In the genomic region with DNA sequence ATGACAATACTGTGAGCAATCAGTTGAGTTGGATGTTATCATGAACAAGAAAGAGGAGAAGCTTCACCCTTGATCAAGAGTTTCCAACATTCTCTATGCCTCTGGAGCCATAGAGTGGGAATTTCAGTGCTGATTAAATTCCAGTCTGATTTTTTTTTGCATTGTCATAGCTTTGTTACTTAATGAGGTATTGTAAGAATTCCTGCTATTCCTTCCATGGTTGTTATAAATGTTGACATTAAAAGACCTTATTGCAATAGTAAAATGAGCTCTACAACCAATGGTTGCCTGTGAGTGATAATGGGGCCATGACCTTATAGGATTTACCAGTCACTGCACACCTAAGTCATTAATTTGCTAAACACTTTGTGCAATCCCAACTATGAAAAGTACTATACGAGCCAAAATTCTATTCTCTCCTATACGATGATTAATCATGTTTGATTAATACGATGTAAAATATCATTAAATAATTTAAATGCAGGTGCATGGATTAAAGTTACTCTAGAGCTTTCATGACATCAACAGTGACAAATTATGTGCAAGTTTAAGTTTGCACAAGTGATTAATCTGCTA, we compare ENCODE assay signal across 22 cellular contexts.
"Had no signal": no experiment of that assay in that cellular context is flagged by ENCODE, and none has a peak within 500 bp of the region (broad histone marks: within the 10 kb centered on the region; RNA-seq: fewer than 3 reads in every experiment).

No MANE protein-coding gene starts in this region.

- H3K27ac ChIP-seq: body of pancreas, cardiac muscle cell, hepatocyte, right atrium auricular region, thyroid gland had no signal

- ATAC-seq: activated T-cell treated with anti-CD3 and anti-CD28 coated beads, Interleukin-2, amount 50 U/mL, for 4 hours; body of pancreas; left lobe of liver; naive thymus-derived CD8-positive, alpha-beta T cell had no signal

- H3K4me2 ChIP-seq: hepatocyte had no signal

- H3K4me1 ChIP-seq: body of pancreas, right atrium auricular region, thyroid gland had no signal

- H3K4me1 Mint-ChIP-seq: endodermal cell had no signal

- H3K27ac Mint-ChIP-seq: activated naive CD8-positive, alpha-beta T cell treated with anti-CD3 and anti-CD28 coated beads, Interleukin-2, amount 10 ng/mL, durations not matched to agents 7 days and 5 days; endodermal cell; immature natural killer cell; progenitor cell of endocrine pancreas; stimulated activated naive CD8-positive, alpha-beta T cell treated with anti-CD3 and anti-CD28 coated beads, Interleukin-15, Interleukin-2, amounts not matched to agents 100 ng/mL and 50 ng/mL, for 24 hours had no signal

- H3K4me3 Mint-ChIP-seq: activated naive CD8-positive, alpha-beta T cell treated with anti-CD3 and anti-CD28 coated beads, Interleukin-2, amount 10 ng/mL, durations not matched to agents 7 days and 5 days; activated T-cell treated with anti-CD3 and anti-CD28 coated beads, Interleukin-2, amount 50 U/mL, for 4 hours; endodermal cell; immature natural killer cell; naive thymus-derived CD8-positive, alpha-beta T cell; stimulated activated naive CD8-positive, alpha-beta T cell treated with anti-CD3 and anti-CD28 coated beads, Interleukin-15, Interleukin-2, amounts not matched to agents 100 ng/mL and 50 ng/mL, for 24 hours had no signal

- H3K9me3 ChIP-seq: body of pancreas, thyroid gland had no signal

- H3K27me3 Mint-ChIP-seq: activated naive CD8-positive, alpha-beta T cell treated with anti-CD3 and anti-CD28 coated beads, Interleukin-2, amount 10 ng/mL, durations not matched to agents 7 days and 5 days; naive thymus-derived CD8-positive, alpha-beta T cell; progenitor cell of endocrine pancreas; stimulated activated naive CD8-positive, alpha-beta T cell treated with anti-CD3 and anti-CD28 coated beads, Interleukin-15, Interleukin-2, amounts not matched to agents 100 ng/mL and 50 ng/mL, for 24 hours had no signal

- H3K36me3 ChIP-seq: cardiac muscle cell, right atrium auricular region, thyroid gland had no signal

- H3K4me3 ChIP-seq: body of pancreas, cardiac muscle cell, hepatocyte, lung, right atrium auricular region, thyroid gland had no signal

- DNase-seq: activated CD4-positive, alpha-beta T cell treated with anti-CD3 and anti-CD28 coated beads for 1 hour; activated CD4-positive, alpha-beta T cell treated with anti-CD3 and anti-CD28 coated beads, Interleukin-2, amount 50 U/mL, for 1 hour; activated naive CD4-positive, alpha-beta T cell treated with Interleukin-2 at 50 U/mL for 16 hours; activated naive CD8-positive, alpha-beta T cell treated with anti-CD3 and anti-CD28 coated beads, Interleukin-2, amount 10 ng/mL, durations not matched to agents 7 days and 5 days; activated T-cell treated with anti-CD3 and anti-CD28 coated beads, Interleukin-2, amount 50 U/mL, for 4 hours; body of pancreas; cortex of kidney; endodermal cell; foreskin melanocyte; immature natural killer cell; naive thymus-derived CD8-positive, alpha-beta T cell; stimulated activated CD4-positive, alpha-beta T cell treated with anti-CD3 and anti-CD28 coated beads, Interleukin-1b, Interleukin-23, amount 100 ng/mL, for 48 hours; substantia nigra; T-helper 9 cell; thyroid gland had no signal

- H3K27me3 ChIP-seq: body of pancreas, cardiac muscle cell, hepatocyte, right atrium auricular region, thyroid gland had no signal
